9 cellular contexts compared by ENCODE assay signal in genomic region chr5:84384604-84385575, GRCh38. TPM values are rescaled to one million over a fixed set of nuclear protein-coding genes. Genes with fewer than 3 reads are reported as not detected.
DNase-seq lines count a peak whose midpoint lies in the region; ATAC-seq and TF ChIP-seq lines count a peak whose summit lies in the region.
"Had no signal": no experiment of that assay in that cellular context is flagged by ENCODE, and none has a peak within 500 bp of the region (broad histone marks: within the 10 kb centered on the region; RNA-seq: fewer than 3 reads in every experiment).

A gene with protein sequence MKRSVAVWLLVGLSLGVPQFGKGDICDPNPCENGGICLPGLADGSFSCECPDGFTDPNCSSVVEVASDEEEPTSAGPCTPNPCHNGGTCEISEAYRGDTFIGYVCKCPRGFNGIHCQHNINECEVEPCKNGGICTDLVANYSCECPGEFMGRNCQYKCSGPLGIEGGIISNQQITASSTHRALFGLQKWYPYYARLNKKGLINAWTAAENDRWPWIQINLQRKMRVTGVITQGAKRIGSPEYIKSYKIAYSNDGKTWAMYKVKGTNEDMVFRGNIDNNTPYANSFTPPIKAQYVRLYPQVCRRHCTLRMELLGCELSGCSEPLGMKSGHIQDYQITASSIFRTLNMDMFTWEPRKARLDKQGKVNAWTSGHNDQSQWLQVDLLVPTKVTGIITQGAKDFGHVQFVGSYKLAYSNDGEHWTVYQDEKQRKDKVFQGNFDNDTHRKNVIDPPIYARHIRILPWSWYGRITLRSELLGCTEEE (minus strand): TSS chr5:84384880. CDS start chr5:84384374, 506 bp downstream.

- no peaks in the 10 kb centered on the region for H3K27me3 ChIP-seq in right cardiac atrium (ENCODE audit: control insufficient read depth, insufficient read depth)
- peaks cover 3 to 53% (median 24%) of the 10 kb centered on the region in 3 donors for H3K27me3 ChIP-seq in psoas muscle (ENCODE audit: insufficient read depth in 3 of 3, low read length in 2 of 3)
- H3K27me3 ChIP-seq in CD4-positive, alpha-beta memory T cell (ENCODE audit: insufficient read depth, low read length): no peaks in the 10 kb centered on the region

- no peaks in the 10 kb centered on the region for H3K36me3 ChIP-seq in psoas muscle (ENCODE audit: insufficient read depth in 1 of 2, low read depth in 1 of 2)
- no peaks in the 10 kb centered on the region for H3K36me3 ChIP-seq in CD4-positive, alpha-beta memory T cell (ENCODE audit: insufficient read depth, low read length)

- no peak within 1 kb of the TSS for H3K4me3 Mint-ChIP-seq in CD4-positive, alpha-beta memory T cell
- H3K4me3 Mint-ChIP-seq: stimulated activated naive CD8-positive, alpha-beta T cell treated with anti-CD3 and anti-CD28 coated beads, Interleukin-15, Interleukin-2, amounts not matched to agents 100 ng/mL and 50 ng/mL, for 24 hours had no signal

- H3K4me1 ChIP-seq in right cardiac atrium (ENCODE audit: control insufficient read depth, insufficient read depth, low read length) (no peaks in the 10 kb centered on the region), psoas muscle (no peaks in the 10 kb centered on the region)
- H3K4me1 ChIP-seq in CD4-positive, alpha-beta memory T cell (ENCODE audit: insufficient read depth, low read length): no peaks in the 10 kb centered on the region

- under 1% methylated on average over 54 of the region's 54 CpGs for WGBS in right cardiac atrium
- 1 to 2% (median 1%) methylated on average over 38 to 54 of the region's 54 CpGs for WGBS in psoas muscle, 3 donors

- H3K4me3 ChIP-seq in right cardiac atrium (ENCODE audit: low read length) (peak within 1 kb of the TSS; percentile 90), psoas muscle (peak within 1 kb of the TSS; percentile 52)
- no peak within 1 kb of the TSS for H3K4me3 ChIP-seq in CD4-positive, alpha-beta memory T cell (ENCODE audit: low read length in 2 of 2)

- DNase-seq in activated CD8-positive, alpha-beta memory T cell treated with anti-CD3 and anti-CD28 coated beads, Interleukin-2, amount 50 U/mL, for 48 hours: peak; percentile 51
- no peak for DNase-seq in activated CD8-positive, alpha-beta memory T cell treated with anti-CD3 and anti-CD28 coated beads for 24 hours
- peak in 55 of 58 donors; percentile 12 to 87 (median 66) for DNase-seq in anterior cingulate cortex (lab: John Stamatoyannopoulos, UW)
- DNase-seq in right cardiac atrium: peak; percentile 43 to 76 (median 59)
- DNase-seq in psoas muscle: peak in 1 of 2 donors; percentile 14
- no peak for DNase-seq in CD4-positive, alpha-beta memory T cell

- no peak within 1 kb of the TSS for H3K27ac ChIP-seq in right cardiac atrium (ENCODE audit: low read length)
- no peak within 1 kb of the TSS for H3K27ac ChIP-seq in psoas muscle
- no peak within 1 kb of the TSS for H3K27ac ChIP-seq in CD4-positive, alpha-beta memory T cell (ENCODE audit: low read depth, low read length)

- no peak within 1 kb of the TSS for H3K27ac Mint-ChIP-seq in CD4-positive, alpha-beta memory T cell
- H3K27ac Mint-ChIP-seq: stimulated activated naive CD8-positive, alpha-beta T cell treated with anti-CD3 and anti-CD28 coated beads, Interleukin-15, Interleukin-2, amounts not matched to agents 100 ng/mL and 50 ng/mL, for 24 hours had no signal

- H3K27me3 Mint-ChIP-seq in CD4-positive, alpha-beta memory T cell: peaks cover 27 to 29% of the 10 kb centered on the region in 2 donors

- peak; percentile 43 for ATAC-seq in right cardiac atrium
- no peak for ATAC-seq in psoas muscle
- no peak for ATAC-seq in HG03095 (IDR thresholded peaks at IDR 0.05; ENCODE audit: unreplicated experiment)
- no peak for ATAC-seq in HG02884 (IDR thresholded peaks at IDR 0.05; ENCODE audit: unreplicated experiment)

- TF ChIP-seq CTCF in psoas muscle (IDR thresholded peaks at IDR 0.05): no peak

- H3K36me3 Mint-ChIP-seq in CD4-positive, alpha-beta memory T cell: peaks cover 0 to 4% of the 10 kb centered on the region in 2 donors

- no peaks in the 10 kb centered on the region for H3K9me3 ChIP-seq in right cardiac atrium (ENCODE audit: control insufficient read depth, low read length)
- H3K9me3 ChIP-seq in psoas muscle: no peaks in the 10 kb centered on the region
- no peaks in the 10 kb centered on the region for H3K9me3 ChIP-seq in CD4-positive, alpha-beta memory T cell (ENCODE audit: control insufficient read depth in 1 of 2, low read length in 2 of 2)

- intact Hi-C loops in right cardiac atrium (cut with DNase I): no loop called here
- intact Hi-C loops in psoas muscle (cut with DNase I): no loop called here
- intact Hi-C loops in CD4-positive, alpha-beta memory T cell (cut with micrococcal nuclease): no loop called here

- POLR2A ChIA-PET in CD4-positive, alpha-beta memory T cell (lab: Charles Lee; ENCODE audit: partially characterized antibody): no interaction called here

- CTCF ChIA-PET in CD4-positive, alpha-beta memory T cell (lab: Charles Lee; ENCODE audit: partially characterized antibody): no interaction called here

- peaks cover 0 to 17% (median 2%) of the 10 kb centered on the region in 8 donors for H3K9me3 Mint-ChIP-seq in CD4-positive, alpha-beta memory T cell
- H3K9me3 Mint-ChIP-seq: stimulated activated naive CD8-positive, alpha-beta T cell treated with anti-CD3 and anti-CD28 coated beads, Interleukin-15, Interleukin-2, amounts not matched to agents 100 ng/mL and 50 ng/mL, for 24 hours had no signal

- peaks cover 0 to 2% (median under 1%) of the 10 kb centered on the region in 4 donors for H3K4me1 Mint-ChIP-seq in CD4-positive, alpha-beta memory T cell

RNA-seq across cellular contexts. Expression of the gene that starts here (rescaled TPM):
- total RNA-seq in right cardiac atrium: 10 to 100 TPM in 1 of 4 donors, 1 to 10 TPM in 3; 3.2 to 14.6 (median 6.2) TPM
- polyA plus RNA-seq in right cardiac atrium: 5.4 TPM
- under 1 TPM; 0.15 to 0.91 (median 0.52) TPM for total RNA-seq in psoas muscle
- under 1 TPM; 0.11 to 0.38 (median 0.14) TPM for polyA plus RNA-seq in psoas muscle
- not detected for total RNA-seq in CD4-positive, alpha-beta memory T cell
- polyA plus RNA-seq in CD4-positive, alpha-beta memory T cell: not detected

Comparison
In these comparisons a context has a peak if more than half of its experiments do, and no peak if none do; other contexts are left out.
1. DNase-seq: peak in activated CD8-positive, alpha-beta memory T cell treated with anti-CD3 and anti-CD28 coated beads, Interleukin-2, amount 50 U/mL, for 48 hours (single experiment), anterior cingulate cortex (55 of 58) and right cardiac atrium (3 of 3); none in activated CD8-positive, alpha-beta memory T cell treated with anti-CD3 and anti-CD28 coated beads for 24 hours (single experiment) and CD4-positive, alpha-beta memory T cell (0 of 5).
2. ATAC-seq: peak in right cardiac atrium (2 of 2); none in psoas muscle (0 of 4), HG03095 (single experiment) and HG02884 (single experiment).
3. H3K4me3 ChIP-seq: peak in right cardiac atrium (single experiment) and psoas muscle (single experiment); none in CD4-positive, alpha-beta memory T cell (0 of 2).